9 cellular contexts compared by ENCODE assay signal in the genomic region with DNA sequence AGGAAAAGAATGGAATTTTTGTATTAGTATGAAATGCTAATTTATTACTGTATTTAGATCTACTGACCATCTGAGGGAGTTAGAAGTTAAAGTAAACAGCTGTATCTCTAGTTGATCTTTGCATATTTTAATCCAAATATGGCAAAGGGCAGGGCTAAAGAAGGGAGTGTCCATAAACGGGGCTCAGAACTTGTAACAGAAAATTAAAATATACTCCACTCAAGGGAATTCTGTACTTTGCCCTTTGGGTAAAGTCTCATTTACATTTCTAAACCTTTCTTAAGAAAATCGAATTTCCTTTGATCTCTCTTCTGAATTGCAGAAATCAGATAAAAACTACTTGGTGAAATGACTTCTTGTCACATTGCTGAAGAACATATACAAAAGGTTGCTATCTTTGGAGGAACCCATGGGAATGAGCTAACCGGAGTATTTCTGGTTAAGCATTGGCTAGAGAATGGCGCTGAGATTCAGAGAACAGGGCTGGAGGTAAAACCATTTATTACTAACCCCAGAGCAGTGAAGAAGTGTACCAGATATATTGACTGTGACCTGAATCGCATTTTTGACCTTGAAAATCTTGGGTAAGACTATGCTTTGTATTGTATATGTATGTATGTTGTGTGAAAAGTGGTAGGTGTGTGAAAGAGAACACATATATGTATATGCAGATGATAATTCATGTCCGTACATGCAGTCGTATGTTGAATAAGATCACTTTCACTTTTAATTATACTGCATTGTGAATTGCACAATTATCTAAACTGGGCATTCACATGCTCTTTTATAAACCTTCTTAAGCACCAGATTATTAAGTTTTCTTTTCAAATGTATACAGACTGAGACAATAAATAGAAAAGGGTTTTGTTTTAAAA. TPM values are rescaled to one million over a fixed set of nuclear protein-coding genes. Genes with fewer than 3 reads are reported as not detected.
DNase-seq lines count a peak whose midpoint lies in the region; ATAC-seq and TF ChIP-seq lines count a peak whose summit lies in the region.
"Had no signal": no experiment of that assay in that cellular context is flagged by ENCODE, and none has a peak within 500 bp of the region (broad histone marks: within the 10 kb centered on the region; RNA-seq: fewer than 3 reads in every experiment).

A gene (plus strand): TSS at position 186 of the 875 bp plus-strand sequence. CDS start 163 bp downstream, at position 349.

- DNase-seq in EH (ENCODE audit: low read depth): peak; percentile 10
- no peak for DNase-seq in activated T-helper 2 cell treated with anti-CD3 and anti-CD28 coated beads, Interferon-gamma antibody, Interleukin-2, Interleukin-4, amounts not matched to agents 10 μg/mL and 5 μg/mL and 100 μg/mL, durations not matched to agents 14 hours and 24 hours and 36 hours (ENCODE audit: low spot score)
- DNase-seq in left ventricle myocardium superior: no peak
- no peak for DNase-seq in sigmoid colon
- no peak for DNase-seq in activated CD4-positive, alpha-beta T cell treated with anti-CD3 and anti-CD28 coated beads, Interleukin-2, amount 50 U/mL, for 48 hours
- DNase-seq in NCI-H1048 (lab: John Stamatoyannopoulos, UW): no peak
- DNase-seq in SK-N-DZ (ENCODE audit: low spot score): no peak
- DNase-seq: NCI-H524 treated with DMSO at 0.1 percent for 48 hours had no signal

- no peaks in the 10 kb centered on the region for H3K27me3 ChIP-seq in sigmoid colon

- peaks cover 5% of the 10 kb centered on the region for H3K27me3 Mint-ChIP-seq in activated T-helper 2 cell treated with anti-CD3 and anti-CD28 coated beads, Interferon-gamma antibody, Interleukin-2, Interleukin-4, amounts not matched to agents 10 μg/mL and 5 μg/mL and 100 μg/mL, durations not matched to agents 14 hours and 24 hours and 36 hours (ENCODE audit: low read depth)

- peak within 1 kb of the TSS; percentile 43 to 61 (median 53) for H3K27ac ChIP-seq in sigmoid colon

- H3K9me3 ChIP-seq in sigmoid colon: no peaks in the 10 kb centered on the region

- intact Hi-C loops in activated T-helper 2 cell treated with anti-CD3 and anti-CD28 coated beads, Interferon-gamma antibody, Interleukin-2, Interleukin-4, amounts not matched to agents 10 μg/mL and 5 μg/mL and 100 μg/mL, durations not matched to agents 14 hours and 24 hours and 36 hours (cut with micrococcal nuclease): no loop called here
- intact Hi-C loops in left ventricle myocardium superior (cut with micrococcal nuclease): no loop called here
- intact Hi-C loops in sigmoid colon (cut with DNase I): loop anchor here (10.0 kb wide), 1 partner anchor 59 kb away; no protein-coding TSS in a partner anchor

- H3K4me3 Mint-ChIP-seq in activated T-helper 2 cell treated with anti-CD3 and anti-CD28 coated beads, Interferon-gamma antibody, Interleukin-2, Interleukin-4, amounts not matched to agents 10 μg/mL and 5 μg/mL and 100 μg/mL, durations not matched to agents 14 hours and 24 hours and 36 hours (ENCODE audit: low read depth): peak within 1 kb of the TSS; percentile 24

- TF ChIP-seq POLR2A in sigmoid colon (IDR thresholded peaks at IDR 0.05): no peak

- no peak within 1 kb of the TSS for H3K27ac Mint-ChIP-seq in activated T-helper 2 cell treated with anti-CD3 and anti-CD28 coated beads, Interferon-gamma antibody, Interleukin-2, Interleukin-4, amounts not matched to agents 10 μg/mL and 5 μg/mL and 100 μg/mL, durations not matched to agents 14 hours and 24 hours and 36 hours

- ATAC-seq in left ventricle myocardium superior (peak; percentile 71), HG02885 (IDR thresholded peaks at IDR 0.05; ENCODE audit: poor library complexity, unreplicated experiment) (no peak)

- H3K4me1 ChIP-seq in sigmoid colon: no peaks in the 10 kb centered on the region

- no peaks in the 10 kb centered on the region for H3K36me3 Mint-ChIP-seq in activated T-helper 2 cell treated with anti-CD3 and anti-CD28 coated beads, Interferon-gamma antibody, Interleukin-2, Interleukin-4, amounts not matched to agents 10 μg/mL and 5 μg/mL and 100 μg/mL, durations not matched to agents 14 hours and 24 hours and 36 hours (ENCODE audit: low read depth)

- no peaks in the 10 kb centered on the region for H3K36me3 ChIP-seq in sigmoid colon

- TF ChIP-seq EP300 in sigmoid colon (IDR thresholded peaks at IDR 0.05): no peak

- WGBS in sigmoid colon, 2 donors: 7 to 43% methylated on average over 7 of the region's 7 CpGs

- TF ChIP-seq CTCF in sigmoid colon (IDR thresholded peaks at IDR 0.05): no peak

- peaks cover 4% of the 10 kb centered on the region for H3K4me1 Mint-ChIP-seq in activated T-helper 2 cell treated with anti-CD3 and anti-CD28 coated beads, Interferon-gamma antibody, Interleukin-2, Interleukin-4, amounts not matched to agents 10 μg/mL and 5 μg/mL and 100 μg/mL, durations not matched to agents 14 hours and 24 hours and 36 hours (ENCODE audit: low read depth)

- H3K4me3 ChIP-seq in sigmoid colon: peak within 1 kb of the TSS; percentile 19 to 35 (median 28)

- H3K9me3 Mint-ChIP-seq in activated T-helper 2 cell treated with anti-CD3 and anti-CD28 coated beads, Interferon-gamma antibody, Interleukin-2, Interleukin-4, amounts not matched to agents 10 μg/mL and 5 μg/mL and 100 μg/mL, durations not matched to agents 14 hours and 24 hours and 36 hours: no peaks in the 10 kb centered on the region

RNA-seq across cellular contexts. Expression of the gene that starts here (rescaled TPM):
- not detected in 2 replicates for total RNA-seq in activated T-helper 2 cell treated with anti-CD3 and anti-CD28 coated beads, Interferon-gamma antibody, Interleukin-2, Interleukin-4, amounts not matched to agents 10 μg/mL and 5 μg/mL and 100 μg/mL, durations not matched to agents 14 hours and 24 hours and 36 hours
- total RNA-seq in left ventricle myocardium superior (3.7 TPM), sigmoid colon (1 to 10 TPM in 3 of 4 donors, under 1 TPM in 1; 0.95 to 8.0 (median 2.9) TPM)
- 1 to 10 TPM in 2 of 3 donors, under 1 TPM in 1; 0.69 to 1.8 (median 1.1) TPM for polyA plus RNA-seq in sigmoid colon
- not detected in 2 replicates for polyA plus RNA-seq in SK-N-DZ (2014; cell fraction: cytosol; rRNA removed)
- not detected in 2 replicates for polyA plus RNA-seq in SK-N-DZ (2014; cell fraction: nucleus; rRNA removed)
